In the genomic region with DNA sequence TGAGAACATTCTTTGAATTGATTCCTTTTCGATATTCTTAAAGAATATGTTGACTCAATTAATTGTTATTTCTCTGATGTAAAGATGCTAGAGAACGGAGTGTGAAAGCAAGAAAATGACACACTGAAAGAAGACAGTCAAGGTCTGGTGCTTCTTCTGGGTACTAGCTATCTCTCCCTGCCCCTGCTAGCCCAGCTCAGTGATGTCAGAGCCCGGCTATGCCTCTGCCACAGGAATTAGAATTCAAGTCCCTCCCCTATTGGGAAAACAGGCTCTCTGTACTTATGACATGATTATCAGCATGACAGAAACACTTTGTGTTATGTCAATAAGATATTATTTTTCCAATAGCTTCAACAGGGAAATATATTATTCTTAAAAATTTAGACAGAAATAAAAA, we compare ENCODE assay signal across 25 cellular contexts.
"Had no signal": no experiment of that assay in that cellular context is flagged by ENCODE, and none has a peak within 500 bp of the region (broad histone marks: within the 10 kb centered on the region; RNA-seq: fewer than 3 reads in every experiment).

No MANE protein-coding gene starts in this region.

- H3K36me3 ChIP-seq: left ventricle myocardium inferior, ovary, stomach, thyroid gland, transverse colon, upper lobe of left lung, vagina had no signal

- H3K79me2 ChIP-seq: hepatocyte had no signal

- H3K27me3 ChIP-seq: hepatocyte, ovary, stomach, testis, thyroid gland, transverse colon, upper lobe of left lung, vagina had no signal

- H2AFZ ChIP-seq: hepatocyte had no signal

- H3K4me2 ChIP-seq: hepatocyte had no signal

- H3K27me3 Mint-ChIP-seq: naive thymus-derived CD4-positive, alpha-beta T cell; natural killer cell treated with Interleukin-12 subunit alpha and Interleukin-12 subunit beta and Interleukin-15 and Interleukin-18, amount 100 ng/mL, for 72 hours; progenitor cell of endocrine pancreas; stimulated activated naive B cell treated with anti-CD40 and anti-IgM and Interleukin-4, amounts not matched to agents 10 μg/mL and 1 μg/mL and 100 μg/mL, for 72 hours had no signal

- H3K4me3 ChIP-seq: hepatocyte, left ventricle myocardium inferior, lung, mucosa of descending colon, ovary, skin epidermis, stomach, testis, thyroid gland, transverse colon, upper lobe of left lung, vagina had no signal

- H3K9me3 ChIP-seq: ovary, testis, thyroid gland, vagina had no signal

- H3K4me3 Mint-ChIP-seq: naive thymus-derived CD4-positive, alpha-beta T cell; natural killer cell treated with Interleukin-12 subunit alpha and Interleukin-12 subunit beta and Interleukin-15 and Interleukin-18, amount 100 ng/mL, for 72 hours; stimulated activated naive B cell treated with anti-CD40 and anti-IgM and Interleukin-4, amounts not matched to agents 10 μg/mL and 1 μg/mL and 100 μg/mL, for 72 hours had no signal

- H3K4me1 ChIP-seq: left ventricle myocardium inferior, stomach, testis, thyroid gland, transverse colon, upper lobe of left lung, vagina had no signal

- H3K4me1 Mint-ChIP-seq: naive thymus-derived CD4-positive, alpha-beta T cell; stimulated activated naive B cell treated with anti-CD40 and anti-IgM and Interleukin-4, amounts not matched to agents 10 μg/mL and 1 μg/mL and 100 μg/mL, for 72 hours had no signal

- DNase-seq: kidney; left ventricle myocardium inferior; midbrain; mucosa of descending colon; naive thymus-derived CD4-positive, alpha-beta T cell; ovary; retina; right cardiac atrium; stimulated activated CD4-positive, alpha-beta T cell treated with anti-CD3 and anti-CD28 coated beads, Interleukin-12 subunit alpha, Interleukin-12 subunit beta, amount 100 ng/mL, for 4 hours; stimulated activated CD4-positive, alpha-beta T cell treated with anti-CD3 and anti-CD28 coated beads, Interleukin-15, amount 100 ng/mL, for 24 hours; stimulated activated CD4-positive, alpha-beta T cell treated with anti-CD3 and anti-CD28 coated beads, Interleukin-2, amount 100 ng/mL, for 24 hours; stimulated activated CD4-positive, alpha-beta T cell treated with anti-CD3 and anti-CD28 coated beads, Interleukin-4, amount 100 ng/mL, for 1 hour; stimulated activated naive B cell treated with anti-CD40 and anti-IgM and Interleukin-4, amounts not matched to agents 10 μg/mL and 1 μg/mL and 100 μg/mL, for 72 hours; stimulated activated naive CD8-positive, alpha-beta T cell treated with anti-CD3 and anti-CD28 coated beads, Interleukin-15, Interleukin-2, amounts not matched to agents 100 U/mL and 50 U/mL, for 24 hours; stomach; testis; thyroid gland; transverse colon; upper lobe of left lung had no signal

- H3K27ac Mint-ChIP-seq: naive thymus-derived CD4-positive, alpha-beta T cell; natural killer cell treated with Interleukin-12 subunit alpha and Interleukin-12 subunit beta and Interleukin-15 and Interleukin-18, amount 100 ng/mL, for 72 hours; progenitor cell of endocrine pancreas; stimulated activated naive B cell treated with anti-CD40 and anti-IgM and Interleukin-4, amounts not matched to agents 10 μg/mL and 1 μg/mL and 100 μg/mL, for 72 hours had no signal

- H3K36me3 Mint-ChIP-seq: natural killer cell treated with Interleukin-12 subunit alpha and Interleukin-12 subunit beta and Interleukin-15 and Interleukin-18, amount 100 ng/mL, for 72 hours; stimulated activated naive B cell treated with anti-CD40 and anti-IgM and Interleukin-4, amounts not matched to agents 10 μg/mL and 1 μg/mL and 100 μg/mL, for 72 hours had no signal

- H3K27ac ChIP-seq: hepatocyte, left ventricle myocardium inferior, ovary, skin epidermis, stomach, testis, thyroid gland, transverse colon, upper lobe of left lung, vagina had no signal
